In genomic region chr9:78606011-78606410, GRCh38 we compare ENCODE assay signal across 22 cellular contexts.
DNase-seq lines count a peak whose midpoint lies in the region; ATAC-seq and TF ChIP-seq lines count a peak whose summit lies in the region.
"Had no signal": no experiment of that assay in that cellular context is flagged by ENCODE, and none has a peak within 500 bp of the region (broad histone marks: within the 10 kb centered on the region; RNA-seq: fewer than 3 reads in every experiment).

No MANE protein-coding gene starts in this region.

- peaks cover 4% of the 10 kb centered on the region for H3K4me1 ChIP-seq in endodermal cell (ENCODE audit: control insufficient read depth, insufficient read depth, low read length)
- H3K4me1 ChIP-seq: Peyer's patch, transverse colon had no signal

- H3K36me3 Mint-ChIP-seq in endodermal cell (ENCODE audit: low read depth): no peaks in the 10 kb centered on the region
- H3K36me3 Mint-ChIP-seq in nephron progenitor cell (ENCODE audit: low read depth): peaks cover 6% of the 10 kb centered on the region
- H3K36me3 Mint-ChIP-seq: activated naive CD8-positive, alpha-beta T cell treated with anti-CD3 and anti-CD28 coated beads, Interleukin-2, amount 10 ng/mL, durations not matched to agents 7 days and 5 days; natural killer cell treated with Interleukin-12 subunit alpha and Interleukin-12 subunit beta and Interleukin-15 and Interleukin-18, amount 100 ng/mL, for 72 hours had no signal

- H3K36me3 ChIP-seq in endodermal cell (ENCODE audit: control insufficient read depth, insufficient read depth, low read length): no peaks in the 10 kb centered on the region
- H3K36me3 ChIP-seq: Peyer's patch, transverse colon had no signal

- H3K9me3 ChIP-seq in endodermal cell (ENCODE audit: control insufficient read depth, low read length): peaks cover 5% of the 10 kb centered on the region
- H3K9me3 ChIP-seq: Peyer's patch, transverse colon had no signal

- DNase-seq in DMS79 treated with DMSO at 0.1 percent for 48 hours (lab: John Stamatoyannopoulos, UW) (peak; percentile 11), DMS79 (lab: John Stamatoyannopoulos, UW) (no peak), M059J (ENCODE audit: low read depth) (peak; percentile 57), endodermal cell (no peak), nephron progenitor cell (no peak), hippocampal formation (lab: John Stamatoyannopoulos, UW) (no peak)
- DNase-seq in activated naive CD4-positive, alpha-beta T cell treated with anti-CD3 and anti-CD28 coated beads, Interleukin-2, amount 50 U/mL, for 16 hours: no peak
- DNase-seq: 8988T; activated CD8-positive, alpha-beta T cell treated with anti-CD3 and anti-CD28 coated beads for 36 hours; activated naive CD8-positive, alpha-beta T cell treated with anti-CD3 and anti-CD28 coated beads, Interleukin-2, amount 10 ng/mL, durations not matched to agents 7 days and 5 days; cerebellar nuclear complex; dorsolateral prefrontal cortex; erythroblast; MM.1S; NCI-H187 treated with DMSO at 0.1 percent for 48 hours; Peyer's patch; transverse colon had no signal

- H3K4me1 Mint-ChIP-seq in endodermal cell (peaks cover 26% of the 10 kb centered on the region), nephron progenitor cell (peaks cover 62% of the 10 kb centered on the region)
- H3K4me1 Mint-ChIP-seq: activated naive CD8-positive, alpha-beta T cell treated with anti-CD3 and anti-CD28 coated beads, Interleukin-2, amount 10 ng/mL, durations not matched to agents 7 days and 5 days had no signal

- no peaks in the 10 kb centered on the region for H3K27me3 ChIP-seq in endodermal cell (ENCODE audit: control insufficient read depth, insufficient read depth, low read length, poor library complexity, severe bottlenecking)
- H3K27me3 ChIP-seq: Peyer's patch, transverse colon had no signal

- no peak for TF ChIP-seq CTCF in endodermal cell (conservative IDR thresholded peaks at IDR 0.05)
- no peak for TF ChIP-seq CTCF in nephron progenitor cell (IDR thresholded peaks at IDR 0.05)

- H3K27ac ChIP-seq in endodermal cell (ENCODE audit: low read depth, low read length): peak overlapping the region; percentile 48
- H3K27ac ChIP-seq: dorsolateral prefrontal cortex, Peyer's patch, transverse colon had no signal

- H3K9ac ChIP-seq in endodermal cell (ENCODE audit: extremely low read depth, low read length, poor library complexity, severe bottlenecking): no peak overlapping the region

- WGBS in endodermal cell (ENCODE audit: insufficient coverage in 1 of 2, insufficient read length in 1 of 2), 2 experiments: 75 to 84% methylated on average over 1 to 5 of the region's 5 CpGs

- H3K27me3 Mint-ChIP-seq in endodermal cell (ENCODE audit: insufficient read depth) (no peaks in the 10 kb centered on the region), nephron progenitor cell (ENCODE audit: low read depth, poor library complexity) (no peaks in the 10 kb centered on the region)

- no peak for ATAC-seq in GM19452 (IDR thresholded peaks at IDR 0.05; ENCODE audit: unreplicated experiment)
- ATAC-seq: activated CD8-positive, alpha-beta T cell treated with anti-CD3 and anti-CD28 coated beads for 36 hours; GM12878; K562; natural killer cell treated with Interleukin-12 subunit alpha and Interleukin-12 subunit beta and Interleukin-15 and Interleukin-18, amount 100 ng/mL, for 72 hours had no signal

- H3K27ac Mint-ChIP-seq in endodermal cell (no peak overlapping the region), nephron progenitor cell (peak overlapping the region; percentile 65)
- H3K27ac Mint-ChIP-seq: activated CD8-positive, alpha-beta T cell treated with anti-CD3 and anti-CD28 coated beads for 36 hours; activated naive CD8-positive, alpha-beta T cell treated with anti-CD3 and anti-CD28 coated beads, Interleukin-2, amount 10 ng/mL, durations not matched to agents 7 days and 5 days; natural killer cell treated with Interleukin-12 subunit alpha and Interleukin-12 subunit beta and Interleukin-15 and Interleukin-18, amount 100 ng/mL, for 72 hours; progenitor cell of endocrine pancreas had no signal

- H3K4me3 Mint-ChIP-seq in endodermal cell (no peak overlapping the region), nephron progenitor cell (peak overlapping the region; percentile 17)
- H3K4me3 Mint-ChIP-seq: activated CD8-positive, alpha-beta T cell treated with anti-CD3 and anti-CD28 coated beads for 36 hours; activated naive CD8-positive, alpha-beta T cell treated with anti-CD3 and anti-CD28 coated beads, Interleukin-2, amount 10 ng/mL, durations not matched to agents 7 days and 5 days; natural killer cell treated with Interleukin-12 subunit alpha and Interleukin-12 subunit beta and Interleukin-15 and Interleukin-18, amount 100 ng/mL, for 72 hours had no signal

- H3K4me3 ChIP-seq in endodermal cell (ENCODE audit: low read length): no peak overlapping the region
- H3K4me3 ChIP-seq: GM12878, K562, Peyer's patch, transverse colon had no signal

- peaks cover 9% of the 10 kb centered on the region for H3K9me3 Mint-ChIP-seq in endodermal cell
- H3K9me3 Mint-ChIP-seq in nephron progenitor cell: peaks cover 12% of the 10 kb centered on the region
- H3K9me3 Mint-ChIP-seq: activated CD8-positive, alpha-beta T cell treated with anti-CD3 and anti-CD28 coated beads for 36 hours; activated naive CD8-positive, alpha-beta T cell treated with anti-CD3 and anti-CD28 coated beads, Interleukin-2, amount 10 ng/mL, durations not matched to agents 7 days and 5 days; natural killer cell treated with Interleukin-12 subunit alpha and Interleukin-12 subunit beta and Interleukin-15 and Interleukin-18, amount 100 ng/mL, for 72 hours had no signal

Comparison
In these comparisons a context has a peak if more than half of its experiments do, and no peak if none do; other contexts are left out.
1. DNase-seq: peak in DMS79 treated with DMSO at 0.1 percent for 48 hours (single experiment) and M059J (single experiment); none in DMS79 (single experiment), endodermal cell (single experiment), nephron progenitor cell (single experiment), hippocampal formation (0 of 2) and activated naive CD4-positive, alpha-beta T cell treated with anti-CD3 and anti-CD28 coated beads, Interleukin-2, amount 50 U/mL, for 16 hours (single experiment).